1 cellular context compared by ENCODE assay signal in the genomic region with DNA sequence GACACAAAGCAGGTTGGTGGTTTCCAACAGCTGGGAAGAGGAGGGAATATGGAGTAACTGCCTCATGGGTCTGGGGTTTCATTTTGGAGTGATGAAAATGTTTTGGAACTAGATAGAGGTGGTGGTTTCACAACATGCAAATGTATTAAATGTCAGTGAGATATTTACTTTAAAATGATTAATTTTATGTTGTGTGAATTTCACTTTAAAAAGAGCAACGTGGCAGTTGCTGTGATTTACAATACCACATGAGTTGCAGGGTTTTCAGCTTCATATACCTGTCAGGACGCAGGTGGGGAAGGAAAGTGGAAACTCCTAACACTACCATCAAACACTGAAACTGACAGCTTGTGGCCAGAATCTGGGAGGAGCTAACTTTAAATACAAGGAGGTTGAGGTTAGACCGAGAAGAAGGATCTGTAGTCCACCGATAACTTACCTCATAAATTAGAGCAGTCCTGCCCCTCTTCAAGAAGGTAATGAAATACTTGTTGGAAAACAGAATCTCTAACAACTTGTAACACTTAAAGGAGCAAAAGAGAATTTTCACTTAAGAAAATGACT.
TF ChIP-seq lines count a peak whose summit lies in the region.

No MANE protein-coding gene starts in this region.

TF ChIP-seq in HEK293, 187 proteins besides CTCF, POLR2A, EP300 and RAD21 (continued from another document):
- TF ChIP-seq PRDM10 (tag by site-specific recombination; IDR thresholded peaks at IDR 0.05) (peak; percentile 49), PRDM6 (tag by site-specific recombination; IDR thresholded peaks at IDR 0.05) (peak; percentile 11; the same call in 1 of the 2 replicates), SCRT2 (tag by site-specific recombination; IDR thresholded peaks at IDR 0.05) (peak; percentile 65), ZNF473 (tag by site-specific recombination; IDR thresholded peaks at IDR 0.05) (no peak), FEZF1 (tag by site-specific recombination; IDR thresholded peaks at IDR 0.05) (peak; percentile 86), ZNF114 (tag by site-specific recombination; IDR thresholded peaks at IDR 0.05) (no peak)
